8 cellular contexts compared by ENCODE assay signal in genomic region chr4:26081795-26082498, GRCh38.
DNase-seq lines count a peak whose midpoint lies in the region; ATAC-seq lines count a peak whose summit lies in the region.

No MANE protein-coding gene starts in this region.

- DNase-seq in DMS53 treated with DMSO at 0.1 percent for 48 hours (lab: John Stamatoyannopoulos, UW; ENCODE audit: unreplicated experiment) (peak; percentile 78), NCI-H748 (lab: John Stamatoyannopoulos, UW; ENCODE audit: unreplicated experiment) (peak; percentile 78), astrocyte of the hippocampus (ENCODE audit: low read depth, low spot score) (peak; percentile 66), iPS-NIHi7 (ENCODE audit: extremely low spot score) (peak; percentile 69), AG08396 (ENCODE audit: low spot score) (no peak), DMS153 (lab: John Stamatoyannopoulos, UW) (no peak)

- peaks cover 83% of the 10 kb centered on the region for H3K4me1 Mint-ChIP-seq in stimulated activated naive CD8-positive, alpha-beta T cell treated with anti-CD3 and anti-CD28 coated beads, Interleukin-15, Interleukin-2, amounts not matched to agents 100 ng/mL and 50 ng/mL, for 24 hours (ENCODE audit: low read depth)

- peaks cover 11% of the 10 kb centered on the region for H3K9me3 Mint-ChIP-seq in stimulated activated naive CD8-positive, alpha-beta T cell treated with anti-CD3 and anti-CD28 coated beads, Interleukin-15, Interleukin-2, amounts not matched to agents 100 ng/mL and 50 ng/mL, for 24 hours

- H3K36me3 Mint-ChIP-seq in stimulated activated naive CD8-positive, alpha-beta T cell treated with anti-CD3 and anti-CD28 coated beads, Interleukin-15, Interleukin-2, amounts not matched to agents 100 ng/mL and 50 ng/mL, for 24 hours (ENCODE audit: low read depth): peaks cover 26% of the 10 kb centered on the region

- H3K27me3 Mint-ChIP-seq in stimulated activated naive CD8-positive, alpha-beta T cell treated with anti-CD3 and anti-CD28 coated beads, Interleukin-15, Interleukin-2, amounts not matched to agents 100 ng/mL and 50 ng/mL, for 24 hours: peaks cover 13% of the 10 kb centered on the region

- peak overlapping the region; percentile 5 for H3K4me3 Mint-ChIP-seq in stimulated activated naive CD8-positive, alpha-beta T cell treated with anti-CD3 and anti-CD28 coated beads, Interleukin-15, Interleukin-2, amounts not matched to agents 100 ng/mL and 50 ng/mL, for 24 hours

- peak overlapping the region; percentile 94 for H3K27ac Mint-ChIP-seq in stimulated activated naive CD8-positive, alpha-beta T cell treated with anti-CD3 and anti-CD28 coated beads, Interleukin-15, Interleukin-2, amounts not matched to agents 100 ng/mL and 50 ng/mL, for 24 hours

- ATAC-seq in HG02870 (IDR thresholded peaks at IDR 0.05; ENCODE audit: unreplicated experiment): peak; percentile 28

Comparison
In these comparisons a context has a peak if more than half of its experiments do, and no peak if none do; other contexts are left out.
1. DNase-seq: peak in DMS53 treated with DMSO at 0.1 percent for 48 hours (single experiment), NCI-H748 (single experiment), astrocyte of the hippocampus (single experiment) and iPS-NIHi7 (single experiment); none in AG08396 (single experiment) and DMS153 (single experiment).